In genomic region chr17:37098910-37099664, GRCh38 we compare ENCODE assay signal across 20 cellular contexts.
DNase-seq lines count a peak whose midpoint lies in the region; ATAC-seq and TF ChIP-seq lines count a peak whose summit lies in the region.
"Had no signal": no experiment of that assay in that cellular context is flagged by ENCODE, and none has a peak within 500 bp of the region (broad histone marks: within the 10 kb centered on the region; RNA-seq: fewer than 3 reads in every experiment).

No MANE protein-coding gene starts in this region.

- no peak for TF ChIP-seq CTCF in epithelial cell of esophagus (IDR thresholded peaks at IDR 0.05; ENCODE audit: insufficient read depth, low read depth, low read length, missing control alignments)
- no peak for TF ChIP-seq CTCF in osteoblast (IDR thresholded peaks at IDR 0.05; ENCODE audit: extremely low read depth, low read depth, low read length)
- no peak for TF ChIP-seq CTCF in transverse colon (IDR thresholded peaks at IDR 0.05)

- H2AFZ ChIP-seq in GM23248 = no peak overlapping the region
- no peak overlapping the region for H2AFZ ChIP-seq in osteoblast (ENCODE audit: low read length)

- no peak overlapping the region for H3K4me3 ChIP-seq in GM23248
- no peak overlapping the region for H3K4me3 ChIP-seq in epithelial cell of esophagus (ENCODE audit: low read length)
- no peak overlapping the region for H3K4me3 ChIP-seq in osteoblast (ENCODE audit: insufficient read depth, low read length)
- no peak overlapping the region for H3K4me3 ChIP-seq in transverse colon
- H3K4me3 ChIP-seq: gastroesophageal sphincter, right lobe of liver had no signal

- H3K9me2 ChIP-seq in GM23248 (ENCODE audit: insufficient read depth) = no peaks in the 10 kb centered on the region

- H3K27ac ChIP-seq in GM23248 = no peak overlapping the region
- H3K27ac ChIP-seq in osteoblast (ENCODE audit: low read depth, low read length) = no peak overlapping the region
- no peak overlapping the region for H3K27ac ChIP-seq in transverse colon
- H3K27ac ChIP-seq: gastroesophageal sphincter, right lobe of liver had no signal

- in situ Hi-C loops in GM23248 (cut with MboI) = no loop called here
- in situ Hi-C loops in transverse colon (cut with MboI; ENCODE audit: low pct_ligation_motif_present in 1 of 4, low pct_unique_long_range_greater_than_20kb in 1 of 4, low sequenced_read_pairs in 3 of 4) = no loop called here

- ATAC-seq in HG03442 (IDR thresholded peaks at IDR 0.05; ENCODE audit: unreplicated experiment) = no peak
- ATAC-seq: gastroesophageal sphincter, left lobe of liver, right lobe of liver had no signal

- TF ChIP-seq EP300 in transverse colon (IDR thresholded peaks at IDR 0.05; ENCODE audit: low read depth) = no peak

- H3K36me3 ChIP-seq in GM23248 (ENCODE audit: low read depth) (peaks cover 5% of the 10 kb centered on the region; the same call in 1 of the 2 replicates), osteoblast (ENCODE audit: insufficient read depth, low read length) (peaks cover 31% of the 10 kb centered on the region), transverse colon (peaks cover 0 to 16% (median 6%) of the 10 kb centered on the region in 4 donors)

- no peak overlapping the region for H3K4me2 ChIP-seq in GM23248 (ENCODE audit: unreplicated experiment)
- H3K4me2 ChIP-seq in osteoblast (ENCODE audit: insufficient read depth, low read length) = no peak overlapping the region

- TF ChIP-seq POLR2A in transverse colon (IDR thresholded peaks at IDR 0.05) = no peak

- H3K9me3 ChIP-seq in GM23248 (ENCODE audit: low read depth) (no peaks in the 10 kb centered on the region), osteoblast (ENCODE audit: low read depth, low read length) (no peaks in the 10 kb centered on the region), transverse colon (no peaks in the 10 kb centered on the region)
- H3K9me3 ChIP-seq: gastroesophageal sphincter, right lobe of liver had no signal

- H3K27me3 ChIP-seq in GM23248 (replicated peaks; ENCODE audit: insufficient read depth) = no peaks in the 10 kb centered on the region
- H3K27me3 ChIP-seq in osteoblast (ENCODE audit: insufficient read depth, low read length) = no peaks in the 10 kb centered on the region
- H3K27me3 ChIP-seq in transverse colon = no peaks in the 10 kb centered on the region
- H3K27me3 ChIP-seq: gastroesophageal sphincter, right lobe of liver had no signal

- H3K9ac ChIP-seq in GM23248 = no peak overlapping the region

- no peaks in the 10 kb centered on the region for H3F3A ChIP-seq in GM23248 (ENCODE audit: insufficient read depth)

- no peaks in the 10 kb centered on the region for H3K79me2 ChIP-seq in GM23248 (ENCODE audit: insufficient read depth)
- no peaks in the 10 kb centered on the region for H3K79me2 ChIP-seq in osteoblast (ENCODE audit: insufficient read depth, low read length)

- H4K20me1 ChIP-seq in GM23248 (ENCODE audit: insufficient read depth) (no peaks in the 10 kb centered on the region), osteoblast (ENCODE audit: insufficient read depth, low read length) (no peaks in the 10 kb centered on the region)

- DNase-seq in GM23248 (peak; percentile 10), LHCN-M2 (ENCODE audit: low read depth) (peak; percentile 43), epithelial cell of esophagus (ENCODE audit: low read depth) (peak; percentile 70), osteoblast (ENCODE audit: insufficient read length, low spot score, missing footprints) (peak; percentile 59), NOMO-1 (lab: John Stamatoyannopoulos, UW; ENCODE audit: unreplicated experiment in 2 of 2) (no peak), transverse colon (no peak)
- DNase-seq: activated CD4-positive, alpha-beta T cell treated with anti-CD3 and anti-CD28 coated beads, Interleukin-2, amount 10 ng/mL, durations not matched to agents 7 days and 5 days; activated naive CD4-positive, alpha-beta T cell treated with anti-CD3 and anti-CD28 coated beads for 36 hours; DMS79; erythroblast; GOT3; NCI-H1436 treated with DMSO at 0.1 percent for 48 hours; NCI-H526; right lobe of liver; Right ventricle myocardium superior; stimulated activated naive CD4-positive, alpha-beta T cell treated with Interleukin-2 at 50 U/mL for 16 hours; trophoblast cell had no signal

- intact Hi-C loops in transverse colon (cut with DNase I; ENCODE audit: low total_unique reads) = no loop called here

- 96 to 98% methylated on average over 6 to 9 of the region's 9 CpGs for WGBS in GM23248 (ENCODE audit: low coverage in 1 of 2, low lambda C conversion rate in 2 of 2, missing lambda C conversion rate in 2 of 2), 2 experiments
- 91 to 93% methylated on average over 9 of the region's 9 CpGs for WGBS in transverse colon (ENCODE audit: low coverage in 1 of 2), 2 donors

- H3K4me1 ChIP-seq in GM23248 (ENCODE audit: insufficient read depth) (no peaks in the 10 kb centered on the region), osteoblast (ENCODE audit: insufficient read depth, low read length) (no peaks in the 10 kb centered on the region), transverse colon (no peaks in the 10 kb centered on the region)
- H3K4me1 ChIP-seq: gastroesophageal sphincter, right lobe of liver had no signal

Comparison
In these comparisons a context has a peak if more than half of its experiments do, and no peak if none do; other contexts are left out.
1. DNase-seq: peak in GM23248 (single experiment), LHCN-M2 (single experiment), epithelial cell of esophagus (single experiment) and osteoblast (single experiment); none in NOMO-1 (0 of 2) and transverse colon (single experiment).